1 cellular context compared by ENCODE assay signal in the genomic region with DNA sequence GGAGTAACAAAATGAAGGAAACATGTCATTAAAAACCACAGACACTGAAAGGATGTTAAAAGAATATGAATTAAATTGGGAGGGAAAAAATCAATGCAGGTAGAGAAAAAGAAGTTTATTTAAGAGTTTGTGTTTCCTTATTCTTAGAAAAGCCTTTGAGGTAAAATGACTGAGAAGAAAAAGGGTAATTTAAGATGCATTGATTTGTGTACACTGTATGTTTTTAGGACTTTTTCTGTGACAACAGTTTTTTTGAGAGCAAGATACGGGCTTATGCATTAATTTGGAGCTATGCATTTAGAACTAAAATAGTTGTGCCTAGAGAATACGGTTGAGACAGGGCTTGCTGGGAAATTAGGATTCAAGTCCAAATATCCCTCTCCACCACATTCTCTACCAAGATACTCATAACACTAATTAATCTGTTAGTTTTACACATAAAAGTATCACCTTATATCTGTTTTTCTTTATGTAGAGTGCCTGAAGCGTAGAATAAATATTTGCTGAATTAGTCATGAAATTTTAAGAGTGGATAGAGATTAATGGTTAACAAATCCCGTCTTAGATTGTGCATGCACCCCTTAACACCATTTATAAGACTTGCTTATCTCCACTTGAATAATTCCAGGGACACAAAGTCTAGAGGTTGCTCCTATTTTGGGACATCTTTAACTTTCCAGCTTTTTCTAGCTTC.
TF ChIP-seq lines count a peak whose summit lies in the region.

No MANE protein-coding gene starts in this region.

TF ChIP-seq in HCT116, 20 proteins besides CTCF, POLR2A, EP300 and RAD21 (continued from another document):
- TF ChIP-seq POLR2AphosphoS5 (IDR thresholded peaks at IDR 0.05; ENCODE audit: low read depth, low read length), result peak; percentile 48; the same call in 1 of the 2 replicates
- TF ChIP-seq EZH2phosphoT487 (IDR thresholded peaks at IDR 0.05; ENCODE audit: borderline replicate concordance), result no peak
- peak; percentile 76; the same call in 1 of the 2 replicates for TF ChIP-seq CBX3 (IDR thresholded peaks at IDR 0.05; ENCODE audit: low read depth)
- peak; percentile 80 for TF ChIP-seq JUND (IDR thresholded peaks at IDR 0.05)
